ENCODE assay signal across 8 cellular contexts in the genomic region with DNA sequence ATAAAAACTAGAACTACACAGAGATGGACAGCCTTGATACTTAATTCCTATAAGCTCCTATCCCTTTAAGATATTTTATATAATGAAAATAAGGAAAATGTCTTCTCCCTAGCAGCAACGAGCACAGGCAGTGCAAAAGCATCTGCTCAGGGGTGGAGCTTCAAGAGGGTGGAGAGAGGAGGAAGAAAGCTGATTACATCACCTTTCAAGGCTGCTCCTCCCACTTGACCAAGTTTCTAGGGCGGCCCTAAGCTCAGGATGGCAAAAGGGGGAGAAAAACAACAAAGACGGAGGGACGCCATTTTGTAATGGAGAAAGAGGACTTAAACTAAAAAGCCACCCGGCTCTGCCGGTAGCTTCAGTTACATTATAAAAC. TPM values are rescaled to one million over a fixed set of nuclear protein-coding genes. Genes with fewer than 3 reads are reported as not detected.
DNase-seq lines count a peak whose midpoint lies in the region; ATAC-seq lines count a peak whose summit lies in the region.

No MANE protein-coding gene starts in this region.

- peak overlapping the region; percentile 98 to 100 for H3K27ac Mint-ChIP-seq in activated naive CD4-positive, alpha-beta T cell treated with anti-CD3 and anti-CD28 coated beads, Interleukin-2, amount 50 U/mL, for 72 hours

- peaks cover 15% of the 10 kb centered on the region for H3K36me3 ChIP-seq in H7 (replicated peaks; ENCODE audit: control insufficient read depth, insufficient read depth, low read length)
- H3K36me3 ChIP-seq in SK-N-MC (ENCODE audit: insufficient read depth, low read length): peaks cover 28% of the 10 kb centered on the region

- H3K36me3 Mint-ChIP-seq in activated naive CD4-positive, alpha-beta T cell treated with anti-CD3 and anti-CD28 coated beads, Interleukin-2, amount 50 U/mL, for 72 hours: peaks cover 69 to 70% of the 10 kb centered on the region in 2 donors

- H3K9ac ChIP-seq in SK-N-MC (ENCODE audit: insufficient read length): peak overlapping the region; percentile 100

- peak overlapping the region; percentile 100 for H3K27ac ChIP-seq in SK-N-MC

- no peaks in the 10 kb centered on the region for H3K9me3 Mint-ChIP-seq in activated naive CD4-positive, alpha-beta T cell treated with anti-CD3 and anti-CD28 coated beads, Interleukin-2, amount 50 U/mL, for 72 hours

- peak; percentile 60 to 69 for ATAC-seq in activated naive CD4-positive, alpha-beta T cell treated with anti-CD3 and anti-CD28 coated beads, Interleukin-2, amount 50 U/mL, for 72 hours

- DNase-seq in DMS79 treated with DMSO at 0.1 percent for 48 hours (lab: John Stamatoyannopoulos, UW): peak; percentile 97
- peak; percentile 81 for DNase-seq in H7
- DNase-seq in NCI-H1092 (lab: John Stamatoyannopoulos, UW): peak; percentile 71
- DNase-seq in SK-N-MC (ENCODE audit: low read depth, low spot score): peak; percentile 99
- DNase-seq in activated naive CD4-positive, alpha-beta T cell treated with anti-CD3 and anti-CD28 coated beads, Interleukin-2, amount 50 U/mL, for 72 hours (ENCODE audit: low spot score in 2 of 2): peak; percentile 79 to 81
- DNase-seq in globus pallidus (ENCODE audit: low spot score): peak; percentile 98
- peak; percentile 89 for DNase-seq in non-pigmented ciliary epithelial cell (ENCODE audit: low read depth)
- DNase-seq in superior temporal gyrus (ENCODE audit: extremely low spot score): peak; percentile 99

- H3K4me3 ChIP-seq in H7 (ENCODE audit: insufficient read depth, low read depth, low read length) (peak overlapping the region; percentile 57), SK-N-MC (peak overlapping the region; percentile 99)

- no peaks in the 10 kb centered on the region for H3K9me3 ChIP-seq in SK-N-MC (ENCODE audit: low read depth, low read length)

- no peaks in the 10 kb centered on the region for H3K27me3 ChIP-seq in H7 (ENCODE audit: control insufficient read depth, insufficient read depth, low read length)

RNA-seq across cellular contexts. Expression of gene PPP1R10, which starts 2.2 kb away (rescaled TPM):
- total RNA-seq in H7 (2014; rRNA removed; shearing (Covaris generic)): 47.3 and 62.3 TPM in 2 replicates
- total RNA-seq in activated naive CD4-positive, alpha-beta T cell treated with anti-CD3 and anti-CD28 coated beads, Interleukin-2, amount 50 U/mL, for 72 hours: 10 to 100 TPM; 92.1 to 96.8 TPM

RNA-seq across cellular contexts. Expression of gene MRPS18B, which starts 2.8 kb away (rescaled TPM):
- 112 and 121 TPM in 2 replicates for total RNA-seq in H7 (2014; rRNA removed; shearing (Covaris generic))
- 100 to 1,000 TPM in 1 of 2 donors, 10 to 100 TPM in 1; 99.8 to 100 TPM for total RNA-seq in activated naive CD4-positive, alpha-beta T cell treated with anti-CD3 and anti-CD28 coated beads, Interleukin-2, amount 50 U/mL, for 72 hours

RNA-seq across cellular contexts. Expression of gene ATAT1, which starts 11.8 kb away (rescaled TPM):
- total RNA-seq in H7 (2014; rRNA removed; shearing (Covaris generic)): 11.7 and 13.1 TPM in 2 replicates
- total RNA-seq in activated naive CD4-positive, alpha-beta T cell treated with anti-CD3 and anti-CD28 coated beads, Interleukin-2, amount 50 U/mL, for 72 hours: 10 to 100 TPM; 14.5 to 15.1 TPM

RNA-seq across cellular contexts. Expression of gene C6orf136, which starts 32.1 kb away (rescaled TPM):
- total RNA-seq in H7 (2014; rRNA removed; shearing (Covaris generic)): 15.4 and 16.9 TPM in 2 replicates
- 10 to 100 TPM; 20.5 to 81.5 TPM for total RNA-seq in activated naive CD4-positive, alpha-beta T cell treated with anti-CD3 and anti-CD28 coated beads, Interleukin-2, amount 50 U/mL, for 72 hours

RNA-seq across cellular contexts. Expression of gene ABCF1, which starts 43.6 kb away (rescaled TPM):
- 52.1 and 55.7 TPM in 2 replicates for total RNA-seq in H7 (2014; rRNA removed; shearing (Covaris generic))
- 10 to 100 TPM; 84.7 to 91.3 TPM for total RNA-seq in activated naive CD4-positive, alpha-beta T cell treated with anti-CD3 and anti-CD28 coated beads, Interleukin-2, amount 50 U/mL, for 72 hours

Comparison
In these comparisons a context has a peak if more than half of its experiments do, and no peak if none do; other contexts are left out.
1. Peak in every context shown above with its lines: DNase-seq, ATAC-seq, H3K4me3 ChIP-seq and H3K27ac ChIP-seq.